9 cellular contexts compared by ENCODE assay signal in the genomic region with DNA sequence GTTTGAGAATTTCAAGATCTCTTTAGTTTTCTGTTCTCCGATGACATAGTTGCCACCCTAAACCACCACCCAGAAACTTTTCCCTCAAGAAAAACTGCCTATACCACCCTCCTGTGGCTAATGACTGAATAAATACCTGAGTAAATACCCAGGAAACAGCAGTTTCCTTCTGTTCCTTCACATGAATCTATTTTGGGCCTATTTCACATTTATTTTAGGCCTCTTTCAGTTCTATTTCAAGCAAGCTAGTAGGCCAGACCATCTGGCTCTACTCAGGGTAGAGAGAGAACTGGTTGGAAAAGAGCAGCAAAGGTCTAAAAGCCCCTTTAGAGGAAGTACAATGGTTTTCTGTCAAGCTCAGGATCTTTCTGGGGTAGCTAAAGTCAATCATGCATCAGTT. TPM values are rescaled to one million over a fixed set of nuclear protein-coding genes. Genes with fewer than 3 reads are reported as not detected.
A peak's percentile ranks its signal among the peaks of the same experiment; 100 is the strongest.
DNase-seq lines count a peak whose midpoint lies in the region; ATAC-seq, FAIRE-seq and TF ChIP-seq lines count a peak whose summit lies in the region.
"Had no signal": no experiment of that assay in that cellular context is flagged by ENCODE, and none has a peak within 500 bp of the region (broad histone marks: within the 10 kb centered on the region; RNA-seq: fewer than 3 reads in every experiment).

No MANE protein-coding gene starts in this region.

- no peak overlapping the region for H3K4me3 ChIP-seq in hepatocyte

- H3K36me3 ChIP-seq in hepatocyte (replicated peaks; ENCODE audit: insufficient read depth, low read depth), result no peaks in the 10 kb centered on the region

- no peaks in the 10 kb centered on the region for H3K9me2 ChIP-seq in hepatocyte (replicated peaks; ENCODE audit: insufficient read depth)

- no peaks in the 10 kb centered on the region for H3K27me3 ChIP-seq in hepatocyte

- FAIRE-seq in GM18507 (lab: Jason Lieb, UNC), result peak; percentile 92

- 63% methylated on average over 1 of the region's 1 CpG for WGBS in hepatocyte (ENCODE audit: low lambda C conversion rate, missing lambda C conversion rate)

- H3K27ac ChIP-seq in hepatocyte, result no peak overlapping the region

- no peaks in the 10 kb centered on the region for H3K9me3 ChIP-seq in hepatocyte (ENCODE audit: low read depth)

- ATAC-seq in GM21529 (IDR thresholded peaks at IDR 0.05; ENCODE audit: unreplicated experiment), result peak; percentile 85
- peak; percentile 90 for ATAC-seq in HG03460 (IDR thresholded peaks at IDR 0.05; ENCODE audit: unreplicated experiment)

- peak; percentile 17 for TF ChIP-seq CTCF in hepatocyte (IDR thresholded peaks at IDR 0.05; ENCODE audit: poor library complexity)

- no peaks in the 10 kb centered on the region for H3K79me2 ChIP-seq in hepatocyte

- H4K20me1 ChIP-seq in hepatocyte (ENCODE audit: insufficient read depth, poor library complexity, severe bottlenecking), result no peaks in the 10 kb centered on the region

- no peaks in the 10 kb centered on the region for H3K4me1 ChIP-seq in hepatocyte (ENCODE audit: insufficient read depth)

- H2AFZ ChIP-seq in hepatocyte, result no peak overlapping the region

- H3K4me2 ChIP-seq in hepatocyte, result no peak overlapping the region

- DNase-seq in GM18507 (ENCODE audit: extremely low spot score, insufficient read length, low read depth) (no peak), hepatocyte (ENCODE audit: low spot score) (no peak), GM19238 (ENCODE audit: insufficient read length, low spot score) (no peak), NCI-H2171 (lab: John Stamatoyannopoulos, UW) (no peak), HuH-7 (ENCODE audit: low spot score) (no peak), UCSD-AML1 (lab: John Stamatoyannopoulos, UW; ENCODE audit: unreplicated experiment) (no peak)
- DNase-seq: SHP77 had no signal

RNA-seq across cellular contexts. Expression of gene ARHGEF9, which starts 23.4 kb away (rescaled TPM):
- total RNA-seq in hepatocyte, result 18.6 and 25.6 TPM in 2 replicates
- 19.1 and 20.5 TPM in 2 replicates for polyA plus RNA-seq in hepatocyte
